ENCODE assay signal across 1 cellular context in genomic region chr1:42191319-42191718, GRCh38.
TF ChIP-seq lines count a peak whose summit lies in the region.

No MANE protein-coding gene starts in this region.

TF ChIP-seq in H1, 55 proteins besides CTCF, POLR2A, EP300 and RAD21:
- TF ChIP-seq E2F6 (IDR thresholded peaks at IDR 0.05): no peak
- TF ChIP-seq ATF2 (IDR thresholded peaks at IDR 0.05; ENCODE audit: low read length): no peak
